ENCODE assay signal across 15 cellular contexts in the genomic region with DNA sequence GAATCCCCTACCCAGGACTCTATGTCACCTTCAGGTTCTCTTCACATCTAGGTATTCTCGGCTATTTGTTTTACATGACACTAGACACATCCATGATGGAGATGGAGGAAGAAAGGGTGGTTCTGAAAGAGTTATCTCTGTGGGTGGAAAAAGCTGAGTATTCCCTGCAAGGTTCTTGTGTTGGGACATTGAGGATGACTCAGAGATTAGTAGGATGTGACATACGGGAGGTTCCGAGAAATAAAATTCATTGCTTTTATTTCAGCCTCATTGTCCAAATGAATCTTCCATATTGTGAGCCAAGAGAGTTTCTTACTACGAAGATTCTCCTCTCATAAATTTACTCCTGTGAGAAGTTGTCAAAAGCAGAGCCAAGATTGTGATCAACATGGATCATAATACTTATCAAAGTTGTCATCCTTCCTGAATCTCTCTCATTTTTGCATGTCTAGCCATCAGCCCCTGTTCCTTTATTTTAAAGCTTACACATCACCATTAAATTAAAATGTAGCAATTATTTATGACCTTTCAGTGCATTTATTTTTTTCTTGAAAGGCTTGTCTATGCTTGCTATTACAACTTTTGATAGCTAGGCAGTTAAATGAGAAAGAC.
"Had no signal": no experiment of that assay in that cellular context is flagged by ENCODE, and none has a peak within 500 bp of the region (broad histone marks: within the 10 kb centered on the region; RNA-seq: fewer than 3 reads in every experiment).

No MANE protein-coding gene starts in this region.

- H3K4me3 ChIP-seq: coronary artery, psoas muscle, transverse colon had no signal

- DNase-seq: activated CD4-positive, alpha-beta T cell treated with anti-CD3 and anti-CD28 coated beads for 4 hours; activated CD8-positive, alpha-beta memory T cell treated with anti-CD3 and anti-CD28 coated beads, Interleukin-2, amount 50 U/mL, for 48 hours; activated CD8-positive, alpha-beta T cell treated with anti-CD3 and anti-CD28 coated beads, Interleukin-2, amount 10 ng/mL, durations not matched to agents 7 days and 5 days; activated naive CD4-positive, alpha-beta T cell treated with anti-CD3 and anti-CD28 coated beads, Interleukin-2, amount 10 ng/mL, durations not matched to agents 7 days and 5 days; caudate nucleus; effector memory CD4-positive, alpha-beta T cell; immature natural killer cell; psoas muscle; stimulated activated CD4-positive, alpha-beta T cell treated with anti-CD3 and anti-CD28 coated beads, Interleukin-2, amount 100 ng/mL, for 24 hours; stimulated activated naive CD4-positive, alpha-beta T cell; substantia nigra; transverse colon had no signal

- ATAC-seq: activated CD8-positive, alpha-beta T cell treated with anti-CD3 and anti-CD28 coated beads, Interleukin-2, amount 10 ng/mL, durations not matched to agents 7 days and 5 days; left lobe of liver; psoas muscle; sciatic nerve had no signal
